In genomic region chr18:2954869-2955645, GRCh38 we compare ENCODE assay signal across 1 cellular context.
TF ChIP-seq lines count a peak whose summit lies in the region.

No MANE protein-coding gene starts in this region.

TF ChIP-seq in SK-N-SH treated with all-trans-retinoic acid at 6 μM for 48 hours, 23 proteins besides CTCF, POLR2A, EP300 and RAD21 (continued from another document):
- TF ChIP-seq CSDC2 (CRISPR knock-in tag; IDR thresholded peaks at IDR 0.05) (no peak), ESRRG (CRISPR knock-in tag; IDR thresholded peaks at IDR 0.05) (no peak), PPARA (CRISPR knock-in tag; IDR thresholded peaks at IDR 0.05; ENCODE audit: borderline replicate concordance) (no peak), OSR1 (CRISPR knock-in tag; IDR thresholded peaks at IDR 0.05) (no peak), ZFP3 (CRISPR knock-in tag; IDR thresholded peaks at IDR 0.05) (no peak), BACH2 (CRISPR knock-in tag; IDR thresholded peaks at IDR 0.05; ENCODE audit: borderline replicate concordance) (no peak), ARNTL (CRISPR knock-in tag; IDR thresholded peaks at IDR 0.05; ENCODE audit: borderline replicate concordance, low read depth) (no peak), TOX (CRISPR knock-in tag; IDR thresholded peaks at IDR 0.05; ENCODE audit: borderline replicate concordance) (no peak), SNAI2 (CRISPR knock-in tag; IDR thresholded peaks at IDR 0.05) (no peak), ZFP30 (CRISPR knock-in tag; IDR thresholded peaks at IDR 0.05) (no peak)
- TF ChIP-seq, protein P1, sequence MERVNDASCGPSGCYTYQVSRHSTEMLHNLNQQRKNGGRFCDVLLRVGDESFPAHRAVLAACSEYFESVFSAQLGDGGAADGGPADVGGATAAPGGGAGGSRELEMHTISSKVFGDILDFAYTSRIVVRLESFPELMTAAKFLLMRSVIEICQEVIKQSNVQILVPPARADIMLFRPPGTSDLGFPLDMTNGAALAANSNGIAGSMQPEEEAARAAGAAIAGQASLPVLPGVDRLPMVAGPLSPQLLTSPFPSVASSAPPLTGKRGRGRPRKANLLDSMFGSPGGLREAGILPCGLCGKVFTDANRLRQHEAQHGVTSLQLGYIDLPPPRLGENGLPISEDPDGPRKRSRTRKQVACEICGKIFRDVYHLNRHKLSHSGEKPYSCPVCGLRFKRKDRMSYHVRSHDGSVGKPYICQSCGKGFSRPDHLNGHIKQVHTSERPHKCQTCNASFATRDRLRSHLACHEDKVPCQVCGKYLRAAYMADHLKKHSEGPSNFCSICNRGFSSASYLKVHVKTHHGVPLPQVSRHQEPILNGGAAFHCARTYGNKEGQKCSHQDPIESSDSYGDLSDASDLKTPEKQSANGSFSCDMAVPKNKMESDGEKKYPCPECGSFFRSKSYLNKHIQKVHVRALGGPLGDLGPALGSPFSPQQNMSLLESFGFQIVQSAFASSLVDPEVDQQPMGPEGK (CRISPR knock-in tag; IDR thresholded peaks at IDR 0.05; ENCODE audit: borderline replicate concordance): no peak
